In the genomic region with DNA sequence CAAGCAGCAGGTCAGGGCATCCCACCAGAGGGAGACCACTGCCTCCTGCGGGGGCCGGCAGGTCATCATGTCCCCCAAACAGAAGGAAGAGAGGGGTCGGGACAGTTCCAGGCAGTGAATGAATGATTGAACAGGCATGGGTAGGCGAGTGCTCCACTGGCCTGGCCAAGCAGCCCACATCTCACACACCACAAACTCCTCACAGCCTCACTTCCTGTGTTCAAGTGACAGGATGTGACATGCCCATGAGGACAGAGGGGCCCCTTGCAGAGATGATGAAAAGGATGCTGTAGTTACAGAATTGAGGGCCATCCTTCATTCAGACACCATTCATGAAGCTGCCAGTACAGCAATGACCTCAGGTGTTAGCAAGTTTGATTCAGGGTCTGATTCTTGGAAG, we compare ENCODE assay signal across 9 cellular contexts. TPM values are rescaled to one million over a fixed set of nuclear protein-coding genes. Genes with fewer than 3 reads are reported as not detected.
DNase-seq lines count a peak whose midpoint lies in the region; ATAC-seq and TF ChIP-seq lines count a peak whose summit lies in the region.
"Had no signal": no experiment of that assay in that cellular context is flagged by ENCODE, and none has a peak within 500 bp of the region (broad histone marks: within the 10 kb centered on the region; RNA-seq: fewer than 3 reads in every experiment).

No MANE protein-coding gene starts in this region.

- H3K4me1 ChIP-seq in spleen (peaks cover 24 to 96% (median 69%) of the 10 kb centered on the region in 6 donors), hepatocyte (ENCODE audit: insufficient read depth) (no peaks in the 10 kb centered on the region), osteoblast (ENCODE audit: insufficient read depth, low read length) (peaks cover 4% of the 10 kb centered on the region)

- POLR2A ChIA-PET in activated B cell treated with CpG ODN at 0.5 μM for 24 hours (lab: Charles Lee), result interaction anchor here (0.6 to 2.1 kb wide), 6 partner anchors 14 to 311 kb away, joined by 3 to 13 read pairs (median 4); partner anchors contain the start of gene TMEM40

- H2AFZ ChIP-seq in hepatocyte (no peak overlapping the region), osteoblast (ENCODE audit: low read length) (no peak overlapping the region)

- H3K9me3 Mint-ChIP-seq in activated B cell treated with CpG ODN at 0.5 μM for 24 hours, result no peaks in the 10 kb centered on the region

- no peak for TF ChIP-seq POLR2A in spleen (IDR thresholded peaks at IDR 0.05)

- H4K20me1 ChIP-seq in hepatocyte (ENCODE audit: insufficient read depth, poor library complexity, severe bottlenecking) (no peaks in the 10 kb centered on the region), osteoblast (ENCODE audit: insufficient read depth, low read length) (no peaks in the 10 kb centered on the region)

- H3K27ac ChIP-seq in spleen (peak overlapping the region; percentile 19 to 87 (median 69)), hepatocyte (no peak overlapping the region), osteoblast (ENCODE audit: low read depth, low read length) (no peak overlapping the region)
- H3K27ac ChIP-seq: epithelial cell of prostate had no signal

- H3K27me3 ChIP-seq in spleen (replicated peaks in 1 of 7), result peaks cover 0 to 28% (median 21%) of the 10 kb centered on the region in 7 donors
- peaks cover 29% of the 10 kb centered on the region for H3K27me3 ChIP-seq in hepatocyte
- H3K27me3 ChIP-seq in H7 (ENCODE audit: control insufficient read depth, insufficient read depth, low read length), result peaks cover 2% of the 10 kb centered on the region; the same call in 1 of the 2 replicates
- peaks cover 28% of the 10 kb centered on the region for H3K27me3 ChIP-seq in osteoblast (ENCODE audit: insufficient read depth, low read length)

- CTCF ChIA-PET in activated B cell treated with CpG ODN at 0.5 μM for 24 hours (lab: Charles Lee), result no interaction called here

- H3K9me3 ChIP-seq in spleen (no peaks in the 10 kb centered on the region), hepatocyte (ENCODE audit: low read depth) (no peaks in the 10 kb centered on the region), osteoblast (ENCODE audit: low read depth, low read length) (no peaks in the 10 kb centered on the region)

- no peaks in the 10 kb centered on the region for H3K36me3 Mint-ChIP-seq in activated B cell treated with CpG ODN at 0.5 μM for 24 hours (ENCODE audit: low read depth)

- no peak for TF ChIP-seq CTCF in activated B cell treated with CpG ODN at 0.5 μM for 24 hours (IDR thresholded peaks at IDR 0.05)
- TF ChIP-seq CTCF in spleen (IDR thresholded peaks at IDR 0.05 in 8 of 11, conservative IDR thresholded peaks at IDR 0.05 in 3 of 11), result no peak
- no peak for TF ChIP-seq CTCF in hepatocyte (IDR thresholded peaks at IDR 0.05; ENCODE audit: poor library complexity)
- TF ChIP-seq CTCF in osteoblast (IDR thresholded peaks at IDR 0.05; ENCODE audit: extremely low read depth, low read depth, low read length), result no peak

- peak overlapping the region in 1 of 8 donors; percentile 23 for H3K4me3 ChIP-seq in spleen
- H3K4me3 ChIP-seq in hepatocyte, result no peak overlapping the region
- H3K4me3 ChIP-seq in H7 (ENCODE audit: insufficient read depth, low read depth, low read length), result no peak overlapping the region
- no peak overlapping the region for H3K4me3 ChIP-seq in osteoblast (ENCODE audit: insufficient read depth, low read length)

- H3K79me2 ChIP-seq in hepatocyte (no peaks in the 10 kb centered on the region), osteoblast (ENCODE audit: insufficient read depth, low read length) (no peaks in the 10 kb centered on the region)

- DNase-seq in activated B cell treated with CpG ODN at 0.5 μM for 24 hours (no peak), spleen (no peak), hepatocyte (ENCODE audit: low spot score) (no peak), H7 (no peak), osteoblast (ENCODE audit: insufficient read length, low spot score, missing footprints) (no peak), HCEC 1CT (no peak)

- no peaks in the 10 kb centered on the region for H3K27me3 Mint-ChIP-seq in activated B cell treated with CpG ODN at 0.5 μM for 24 hours

- H3K9me2 ChIP-seq in hepatocyte (replicated peaks; ENCODE audit: insufficient read depth), result no peaks in the 10 kb centered on the region

- H3K27ac Mint-ChIP-seq in activated B cell treated with CpG ODN at 0.5 μM for 24 hours, result peak overlapping the region; percentile 88

- intact Hi-C loops in activated B cell treated with CpG ODN at 0.5 μM for 24 hours (cut with micrococcal nuclease), result no loop called here
- intact Hi-C loops in spleen (cut with DNase I; ENCODE audit: low total_unique reads), result no loop called here

- H3K4me1 Mint-ChIP-seq in activated B cell treated with CpG ODN at 0.5 μM for 24 hours, result peaks cover 92% of the 10 kb centered on the region

- H3K4me3 Mint-ChIP-seq in activated B cell treated with CpG ODN at 0.5 μM for 24 hours, result peak overlapping the region; percentile 46

- ATAC-seq in GM18868 (IDR thresholded peaks at IDR 0.05; ENCODE audit: unreplicated experiment) (peak; percentile 48), HG02885 (IDR thresholded peaks at IDR 0.05; ENCODE audit: poor library complexity, unreplicated experiment) (peak; percentile 62), activated B cell treated with CpG ODN at 0.5 μM for 24 hours (ENCODE audit: low read depth) (peak; percentile 56)

- H3K36me3 ChIP-seq in spleen (no peaks in the 10 kb centered on the region), hepatocyte (replicated peaks; ENCODE audit: insufficient read depth, low read depth) (no peaks in the 10 kb centered on the region), H7 (replicated peaks; ENCODE audit: control insufficient read depth, insufficient read depth, low read length) (no peaks in the 10 kb centered on the region), osteoblast (ENCODE audit: insufficient read depth, low read length) (no peaks in the 10 kb centered on the region)

- H3K4me2 ChIP-seq in hepatocyte (no peak overlapping the region), osteoblast (ENCODE audit: insufficient read depth, low read length) (no peak overlapping the region)

- 41 to 50% (median 48%) methylated on average over 2 to 4 of the region's 4 CpGs for WGBS in spleen, 5 donors
- 98% methylated on average over 4 of the region's 4 CpGs for WGBS in hepatocyte (ENCODE audit: low lambda C conversion rate, missing lambda C conversion rate)

RNA-seq across cellular contexts. Expression of gene IQSEC1, which starts 3.7 kb away (rescaled TPM):
- total RNA-seq in activated B cell treated with CpG ODN at 0.5 μM for 24 hours (260 and 296 TPM in 2 replicates), spleen (100 to 1,000 TPM; 107 to 170 (median 123) TPM), hepatocyte (18.7 and 24.7 TPM in 2 replicates), osteoblast (22.1 and 28.3 TPM in 2 replicates)
- polyA plus RNA-seq in spleen (10 to 100 TPM; 23.0 to 39.1 (median 38.7) TPM), hepatocyte (20.3 and 21.2 TPM in 2 replicates)
- total RNA-seq in H7 (2014; rRNA removed; shearing (Covaris generic)), result 13.5 and 22.5 TPM in 2 replicates

Comparison
In these comparisons a context has a peak if more than half of its experiments do, and no peak if none do; other contexts are left out.
1. H3K27ac ChIP-seq: peak in spleen (8 of 8); none in hepatocyte (single experiment) and osteoblast (single experiment).
2. Peak in every context shown above with its lines, with median percentiles within 50 percentile points of each other: ATAC-seq.